11 cellular contexts compared by ENCODE assay signal in the genomic region with DNA sequence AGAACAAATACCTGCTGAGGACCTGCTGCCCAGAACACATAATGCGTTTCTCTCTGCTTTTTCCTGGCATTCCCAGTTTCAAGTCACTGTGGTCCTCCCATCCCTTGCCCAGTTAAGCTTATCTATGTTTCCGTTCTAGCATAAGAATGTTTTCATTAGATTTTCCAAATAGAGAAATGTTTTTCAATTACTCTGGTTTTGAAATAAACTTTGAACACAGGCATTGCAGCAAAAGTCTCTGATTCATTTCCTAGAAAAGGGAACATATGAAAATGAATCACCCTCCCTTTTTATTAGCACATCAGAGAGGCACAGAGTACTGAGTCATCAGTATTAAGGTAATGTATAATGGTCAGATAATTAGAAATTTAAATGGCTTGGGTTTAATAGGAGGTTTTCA.
DNase-seq lines count a peak whose midpoint lies in the region; ATAC-seq and TF ChIP-seq lines count a peak whose summit lies in the region.
"Had no signal": no experiment of that assay in that cellular context is flagged by ENCODE, and none has a peak within 500 bp of the region (broad histone marks: within the 10 kb centered on the region; RNA-seq: fewer than 3 reads in every experiment).

No MANE protein-coding gene starts in this region.

- no peak for TF ChIP-seq POLR2A in prostate gland (IDR thresholded peaks at IDR 0.05)

- H2AFZ ChIP-seq in PC-3 (ENCODE audit: low read length) (no peak overlapping the region), PC-9 (no peak overlapping the region)

- peaks cover 44% of the 10 kb centered on the region for H3K27me3 ChIP-seq in PC-3 (ENCODE audit: low read length)
- H3K27me3 ChIP-seq in PC-9 (ENCODE audit: insufficient read depth, low read depth): no peaks in the 10 kb centered on the region
- H3K27me3 ChIP-seq in prostate gland (replicated peaks; ENCODE audit: insufficient read depth): no peaks in the 10 kb centered on the region
- H3K27me3 ChIP-seq: right lobe of liver had no signal

- POLR2A ChIA-PET in PC-3 (lab: Charles Lee; ENCODE audit: unreplicated experiment) (interaction anchor here (0.7 kb wide), 1 partner anchor 42 kb away, joined by 4 read pairs; no protein-coding TSS in a partner anchor), PC-9 (lab: Charles Lee; ENCODE audit: unreplicated experiment) (no interaction called here)

- H3K27ac ChIP-seq in PC-3 (ENCODE audit: low read length) (no peak overlapping the region), PC-9 (no peak overlapping the region), prostate gland (no peak overlapping the region)
- H3K27ac ChIP-seq: right lobe of liver had no signal

- H3K36me3 ChIP-seq in PC-3 (ENCODE audit: low read depth, low read length) (no peaks in the 10 kb centered on the region), PC-9 (ENCODE audit: low read depth) (no peaks in the 10 kb centered on the region), prostate gland (no peaks in the 10 kb centered on the region)
- H3K36me3 ChIP-seq: right lobe of liver had no signal

- DNase-seq in COLO829 (ENCODE audit: low spot score) (peak; percentile 21), PC-3 (peak; percentile 75), fibroblast of gingiva (ENCODE audit: low read depth) (peak; percentile 73), renal cortical epithelial cell (ENCODE audit: low read depth) (peak; percentile 93), NCI-H1694 (lab: John Stamatoyannopoulos, UW) (no peak), PC-9 (no peak), prostate gland (ENCODE audit: low spot score) (no peak)
- DNase-seq: activated naive CD8-positive, alpha-beta T cell treated with anti-CD3 and anti-CD28 coated beads, Interleukin-2, amount 10 ng/mL, durations not matched to agents 7 days and 5 days; NCI-H774; right lobe of liver had no signal

- H3K79me2 ChIP-seq in PC-3 (ENCODE audit: low read length) (no peaks in the 10 kb centered on the region), PC-9 (ENCODE audit: low read depth) (no peaks in the 10 kb centered on the region)

- H3K4me2 ChIP-seq in PC-3 (ENCODE audit: low read length) (peak overlapping the region; percentile 17), PC-9 (no peak overlapping the region)

- H3K4me1 ChIP-seq in PC-3 (ENCODE audit: insufficient read depth, low read length): peaks cover 9% of the 10 kb centered on the region
- H3K4me1 ChIP-seq in PC-9 (replicated peaks; ENCODE audit: insufficient read depth): no peaks in the 10 kb centered on the region
- no peaks in the 10 kb centered on the region for H3K4me1 ChIP-seq in prostate gland (replicated peaks)
- H3K4me1 ChIP-seq: right lobe of liver had no signal

- WGBS in prostate gland: 58% methylated on average over 2 of the region's 2 CpGs

- H3K9me2 ChIP-seq in PC-3 (replicated peaks; ENCODE audit: low read length) (no peaks in the 10 kb centered on the region), PC-9 (ENCODE audit: insufficient read depth) (no peaks in the 10 kb centered on the region)

- CTCF ChIA-PET in PC-3 (lab: Charles Lee) (no interaction called here), PC-9 (lab: Charles Lee) (no interaction called here)

- no peaks in the 10 kb centered on the region for H4K20me1 ChIP-seq in PC-3 (ENCODE audit: low read length)
- H4K20me1 ChIP-seq in PC-9 (ENCODE audit: insufficient read depth): no peaks in the 10 kb centered on the region

- H3K9ac ChIP-seq in PC-3 (ENCODE audit: low read length): no peak overlapping the region

- no peak overlapping the region for H3K4me3 ChIP-seq in PC-3 (ENCODE audit: low read length)
- no peak overlapping the region for H3K4me3 ChIP-seq in PC-9
- H3K4me3 ChIP-seq in prostate gland: no peak overlapping the region
- H3K4me3 ChIP-seq: right lobe of liver had no signal

- ATAC-seq in PC-3 (peak; percentile 55), GM19467 (IDR thresholded peaks at IDR 0.05; ENCODE audit: unreplicated experiment) (no peak)

- BruUV-seq in PC-3 (replicated peaks; lab: Mats Ljungman, UMichigan): no TSS peak
- BruUV-seq in PC-9 (replicated peaks; lab: Mats Ljungman, UMichigan): no TSS peak

- H3K9me3 ChIP-seq in PC-3 (ENCODE audit: low read length) (peaks cover 4% of the 10 kb centered on the region; the same call in 1 of the 2 replicates), PC-9 (ENCODE audit: insufficient read depth, low read depth) (no peaks in the 10 kb centered on the region), prostate gland (no peaks in the 10 kb centered on the region)
- H3K9me3 ChIP-seq: right lobe of liver had no signal

- H3F3A ChIP-seq in PC-3 (ENCODE audit: low read length, unreplicated experiment) (no peaks in the 10 kb centered on the region), PC-9 (ENCODE audit: insufficient read depth, low read depth) (no peaks in the 10 kb centered on the region)

- intact Hi-C loops in PC-3 (cut with micrococcal nuclease): no loop called here
- intact Hi-C loops in PC-9 (cut with micrococcal nuclease; ENCODE audit: unreplicated experiment): no loop called here
- intact Hi-C loops in prostate gland (cut with DNase I): no loop called here

- TF ChIP-seq CTCF in PC-3 (conservative IDR thresholded peaks at IDR 0.05; ENCODE audit: low read depth, low read length) (no peak), PC-9 (conservative IDR thresholded peaks at IDR 0.05) (no peak), prostate gland (IDR thresholded peaks at IDR 0.05) (no peak)

Comparison
In these comparisons a context has a peak if more than half of its experiments do, and no peak if none do; other contexts are left out.
1. DNase-seq: peak in COLO829 (single experiment), PC-3 (single experiment), fibroblast of gingiva (single experiment) and renal cortical epithelial cell (single experiment); none in NCI-H1694 (single experiment), PC-9 (0 of 2) and prostate gland (single experiment).